In the genomic region with DNA sequence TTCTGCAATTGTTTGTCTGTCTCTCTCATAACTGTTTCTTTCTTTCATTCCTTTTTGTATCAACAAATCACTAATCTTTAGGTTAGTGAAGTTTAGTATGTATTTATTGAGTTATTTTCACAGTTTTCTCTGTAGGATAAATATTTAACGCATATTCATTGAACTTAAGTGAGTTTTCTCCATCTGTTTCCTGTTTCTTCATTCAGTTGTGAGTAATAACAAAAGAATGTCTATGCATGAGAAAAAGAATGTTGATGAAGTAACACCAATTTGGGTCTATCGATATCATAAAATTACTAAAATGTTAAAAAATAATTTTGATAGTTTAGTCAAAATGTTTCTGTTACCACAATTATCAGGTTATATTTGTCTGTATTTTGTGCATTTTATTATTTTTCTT, we compare ENCODE assay signal across 15 cellular contexts.
DNase-seq lines count a peak whose midpoint lies in the region; ATAC-seq and TF ChIP-seq lines count a peak whose summit lies in the region.
"Had no signal": no experiment of that assay in that cellular context is flagged by ENCODE, and none has a peak within 500 bp of the region (broad histone marks: within the 10 kb centered on the region; RNA-seq: fewer than 3 reads in every experiment).

No MANE protein-coding gene starts in this region.

- H3K36me3 ChIP-seq in smooth muscle cell (ENCODE audit: low read depth), result no peaks in the 10 kb centered on the region
- H3K36me3 ChIP-seq: ascending aorta, tibial nerve had no signal

- H3K27me3 ChIP-seq in smooth muscle cell (ENCODE audit: low read depth), result no peaks in the 10 kb centered on the region
- H3K27me3 ChIP-seq: ascending aorta, tibial nerve had no signal

- no peaks in the 10 kb centered on the region for H3F3A ChIP-seq in smooth muscle cell (ENCODE audit: low read depth)

- peak overlapping the region; percentile 43 for H3K4me2 ChIP-seq in smooth muscle cell

- no peak overlapping the region for H3K9ac ChIP-seq in smooth muscle cell (ENCODE audit: low read depth)

- peaks cover 9% of the 10 kb centered on the region for H3K4me1 ChIP-seq in smooth muscle cell (ENCODE audit: low read depth)
- H3K4me1 ChIP-seq: ascending aorta, tibial nerve had no signal

- TF ChIP-seq CTCF in fibroblast of villous mesenchyme (IDR thresholded peaks at IDR 0.05; ENCODE audit: insufficient read depth, low read depth, low read length) (no peak), smooth muscle cell (IDR thresholded peaks at IDR 0.05; ENCODE audit: borderline replicate concordance, insufficient read depth, poor library complexity, severe bottlenecking) (no peak)

- peak overlapping the region; percentile 69 for H2AFZ ChIP-seq in smooth muscle cell (ENCODE audit: low read depth)

- peak; percentile 12 for DNase-seq in HPDE6-E6E7 (ENCODE audit: extremely low spot score)
- DNase-seq in amniotic epithelial cell (ENCODE audit: low read depth), result peak; percentile 45
- DNase-seq in fibroblast of villous mesenchyme (ENCODE audit: low read depth), result peak; percentile 46
- no peak for DNase-seq in smooth muscle cell (lab: John Stamatoyannopoulos, UW; ENCODE audit: unreplicated experiment)
- no peak for DNase-seq in D341Med (ENCODE audit: low spot score)
- DNase-seq in SHP77 treated with DMSO at 0.1 percent for 48 hours (lab: John Stamatoyannopoulos, UW), result no peak
- DNase-seq: CD4-positive, CD25-positive, alpha-beta regulatory T cell; effector memory CD4-positive, alpha-beta T cell; GF-D8; NCI-H1048; NK-92 treated with Interleukin-12 subunit alpha and Interleukin-12 subunit beta, amount 100 ng/mL, for 24 hours; stimulated activated CD4-positive, alpha-beta T cell treated with anti-CD3 and anti-CD28 coated beads, Interleukin-2, amount 100 ng/mL, for 24 hours had no signal

- H3K27ac ChIP-seq in smooth muscle cell (ENCODE audit: low read depth), result peak overlapping the region; percentile 34
- H3K27ac ChIP-seq: ascending aorta, tibial nerve had no signal

- no peak overlapping the region for H3K4me3 ChIP-seq in fibroblast of villous mesenchyme (ENCODE audit: low read depth, low read length)
- H3K4me3 ChIP-seq in smooth muscle cell, result no peak overlapping the region
- H3K4me3 ChIP-seq: ascending aorta, tibial nerve had no signal

- H4K20me1 ChIP-seq in smooth muscle cell (ENCODE audit: low read depth), result no peaks in the 10 kb centered on the region

- WGBS in smooth muscle cell (ENCODE audit: low lambda C conversion rate), result 44% methylated on average over 2 of the region's 2 CpGs

- H3K79me2 ChIP-seq in smooth muscle cell (ENCODE audit: low read depth), result no peaks in the 10 kb centered on the region

- no peak for ATAC-seq in HG02840 (IDR thresholded peaks at IDR 0.05; ENCODE audit: low FRiP score, unreplicated experiment)

- H3K9me3 ChIP-seq in smooth muscle cell (replicated peaks; ENCODE audit: low read depth), result no peaks in the 10 kb centered on the region
- H3K9me3 ChIP-seq: ascending aorta, tibial nerve had no signal

Comparison
In these comparisons a context has a peak if more than half of its experiments do, and no peak if none do; other contexts are left out.
1. DNase-seq: peak in HPDE6-E6E7 (single experiment), amniotic epithelial cell (single experiment) and fibroblast of villous mesenchyme (single experiment); none in smooth muscle cell (single experiment), D341Med (single experiment) and SHP77 treated with DMSO at 0.1 percent for 48 hours (single experiment).